In genomic region chr11:83157755-83158473, GRCh38 we compare ENCODE assay signal across 1 cellular context.
TF ChIP-seq lines count a peak whose summit lies in the region.

No MANE protein-coding gene starts in this region.

TF ChIP-seq in A549, 52 proteins besides CTCF, POLR2A, EP300 and RAD21 (continued from another document):
- TF ChIP-seq REST (IDR thresholded peaks at IDR 0.05): no peak
- TF ChIP-seq BCL3 (IDR thresholded peaks at IDR 0.05): no peak
- TF ChIP-seq JUN (IDR thresholded peaks at IDR 0.05): no peak; a peak in 2 of 5 replicates
- TF ChIP-seq FOSB (CRISPR knock-in tag; IDR thresholded peaks at IDR 0.05): 0 out of 2 replicates have a peak, but pooled peaks have one; percentile 18
- TF ChIP-seq E2F6 (IDR thresholded peaks at IDR 0.05; ENCODE audit: borderline replicate concordance, low read depth): no peak
- no peak for TF ChIP-seq EHMT2 (IDR thresholded peaks at IDR 0.05; ENCODE audit: low read depth)
- no peak for TF ChIP-seq HOXB13 (CRISPR knock-in tag; IDR thresholded peaks at IDR 0.05; ENCODE audit: low read depth)
- TF ChIP-seq CHD2 (IDR thresholded peaks at IDR 0.05; ENCODE audit: low read length, partially characterized antibody): no peak
- no peak for TF ChIP-seq RFX5 (IDR thresholded peaks at IDR 0.05)
- TF ChIP-seq NR3C1 (IDR thresholded peaks at IDR 0.05): no peak
- no peak for TF ChIP-seq FOSL2 (IDR thresholded peaks at IDR 0.05)
- TF ChIP-seq FOSL2 (CRISPR knock-in tag; IDR thresholded peaks at IDR 0.05): no peak
